ENCODE assay signal across 1 cellular context in the genomic region with DNA sequence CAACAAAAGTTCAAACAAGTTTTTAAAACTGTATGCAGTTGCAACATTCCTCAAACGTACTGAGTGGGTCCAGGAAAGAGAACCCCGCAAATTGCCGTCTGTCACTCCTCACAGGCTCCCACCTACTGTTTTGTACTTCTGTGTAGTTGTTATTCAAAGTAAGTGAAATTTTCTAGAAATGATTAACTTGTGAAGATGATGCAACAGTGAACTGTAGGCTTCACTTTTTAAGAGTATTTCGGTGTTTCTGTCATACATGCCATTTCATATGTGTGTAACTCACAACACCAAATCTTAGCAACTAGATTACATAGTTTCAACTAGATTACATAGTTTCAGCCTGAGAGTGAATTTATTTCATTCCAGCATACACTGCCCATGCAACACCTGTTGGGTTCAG.
TF ChIP-seq lines count a peak whose summit lies in the region.

No MANE protein-coding gene starts in this region.

TF ChIP-seq in HepG2, 621 proteins besides CTCF, POLR2A, EP300 and RAD21 (continued from another document and continues in another):
- TF ChIP-seq, protein P1, sequence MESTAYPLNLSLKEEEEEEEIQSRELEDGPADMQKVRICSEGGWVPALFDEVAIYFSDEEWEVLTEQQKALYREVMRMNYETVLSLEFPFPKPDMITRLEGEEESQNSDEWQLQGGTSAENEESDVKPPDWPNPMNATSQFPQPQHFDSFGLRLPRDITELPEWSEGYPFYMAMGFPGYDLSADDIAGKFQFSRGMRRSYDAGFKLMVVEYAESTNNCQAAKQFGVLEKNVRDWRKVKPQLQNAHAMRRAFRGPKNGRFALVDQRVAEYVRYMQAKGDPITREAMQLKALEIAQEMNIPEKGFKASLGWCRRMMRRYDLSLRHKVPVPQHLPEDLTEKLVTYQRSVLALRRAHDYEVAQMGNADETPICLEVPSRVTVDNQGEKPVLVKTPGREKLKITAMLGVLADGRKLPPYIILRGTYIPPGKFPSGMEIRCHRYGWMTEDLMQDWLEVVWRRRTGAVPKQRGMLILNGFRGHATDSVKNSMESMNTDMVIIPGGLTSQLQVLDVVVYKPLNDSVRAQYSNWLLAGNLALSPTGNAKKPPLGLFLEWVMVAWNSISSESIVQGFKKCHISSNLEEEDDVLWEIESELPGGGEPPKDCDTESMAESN (CRISPR knock-in tag; conservative IDR thresholded peaks at IDR 0.05), result no peak
- TF ChIP-seq ZSCAN31 (CRISPR knock-in tag; IDR thresholded peaks at IDR 0.05; ENCODE audit: low read depth), result no peak
- TF ChIP-seq, protein P2, sequence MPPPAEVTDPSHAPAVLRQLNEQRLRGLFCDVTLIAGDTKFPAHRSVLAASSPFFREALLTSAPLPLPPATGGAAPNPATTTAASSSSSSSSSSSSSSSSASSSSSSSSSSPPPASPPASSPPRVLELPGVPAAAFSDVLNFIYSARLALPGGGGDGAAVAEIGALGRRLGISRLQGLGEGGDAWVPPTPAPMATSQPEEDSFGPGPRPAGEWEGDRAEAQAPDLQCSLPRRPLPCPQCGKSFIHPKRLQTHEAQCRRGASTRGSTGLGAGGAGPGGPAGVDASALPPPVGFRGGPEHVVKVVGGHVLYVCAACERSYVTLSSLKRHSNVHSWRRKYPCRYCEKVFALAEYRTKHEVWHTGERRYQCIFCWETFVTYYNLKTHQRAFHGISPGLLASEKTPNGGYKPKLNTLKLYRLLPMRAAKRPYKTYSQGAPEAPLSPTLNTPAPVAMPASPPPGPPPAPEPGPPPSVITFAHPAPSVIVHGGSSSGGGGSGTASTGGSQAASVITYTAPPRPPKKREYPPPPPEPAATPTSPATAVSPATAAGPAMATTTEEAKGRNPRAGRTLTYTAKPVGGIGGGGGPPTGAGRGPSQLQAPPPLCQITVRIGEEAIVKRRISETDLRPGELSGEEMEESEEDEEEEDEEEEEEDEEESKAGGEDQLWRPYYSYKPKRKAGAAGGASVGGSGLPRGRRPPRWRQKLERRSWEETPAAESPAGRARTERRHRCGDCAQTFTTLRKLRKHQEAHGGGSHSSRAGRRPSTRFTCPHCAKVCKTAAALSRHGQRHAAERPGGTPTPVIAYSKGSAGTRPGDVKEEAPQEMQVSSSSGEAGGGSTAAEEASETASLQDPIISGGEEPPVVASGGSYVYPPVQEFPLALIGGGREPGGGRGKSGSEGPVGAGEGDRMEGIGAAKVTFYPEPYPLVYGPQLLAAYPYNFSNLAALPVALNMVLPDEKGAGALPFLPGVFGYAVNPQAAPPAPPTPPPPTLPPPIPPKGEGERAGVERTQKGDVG (CRISPR knock-in tag; IDR thresholded peaks at IDR 0.05; ENCODE audit: borderline replicate concordance), result no peak
- no peak for TF ChIP-seq ZNF17 (CRISPR knock-in tag; IDR thresholded peaks at IDR 0.05)
- TF ChIP-seq SOX5 (CRISPR knock-in tag; IDR thresholded peaks at IDR 0.05; ENCODE audit: borderline replicate concordance), result 0 out of 2 replicates have a peak, but pooled peaks have one; percentile 33
- no peak for TF ChIP-seq HDAC6 (IDR thresholded peaks at IDR 0.05; ENCODE audit: low read depth, low read length)
- no peak for TF ChIP-seq GABPB1 (CRISPR knock-in tag; IDR thresholded peaks at IDR 0.05)
- TF ChIP-seq ZNF430 (CRISPR knock-in tag; IDR thresholded peaks at IDR 0.05), result no peak
- no peak for TF ChIP-seq ATF1 (CRISPR knock-in tag; IDR thresholded peaks at IDR 0.05)
- no peak for TF ChIP-seq RBM22 (optimal IDR thresholded peaks at IDR 0.05; ENCODE audit: low read length)
- TF ChIP-seq, protein P3, sequence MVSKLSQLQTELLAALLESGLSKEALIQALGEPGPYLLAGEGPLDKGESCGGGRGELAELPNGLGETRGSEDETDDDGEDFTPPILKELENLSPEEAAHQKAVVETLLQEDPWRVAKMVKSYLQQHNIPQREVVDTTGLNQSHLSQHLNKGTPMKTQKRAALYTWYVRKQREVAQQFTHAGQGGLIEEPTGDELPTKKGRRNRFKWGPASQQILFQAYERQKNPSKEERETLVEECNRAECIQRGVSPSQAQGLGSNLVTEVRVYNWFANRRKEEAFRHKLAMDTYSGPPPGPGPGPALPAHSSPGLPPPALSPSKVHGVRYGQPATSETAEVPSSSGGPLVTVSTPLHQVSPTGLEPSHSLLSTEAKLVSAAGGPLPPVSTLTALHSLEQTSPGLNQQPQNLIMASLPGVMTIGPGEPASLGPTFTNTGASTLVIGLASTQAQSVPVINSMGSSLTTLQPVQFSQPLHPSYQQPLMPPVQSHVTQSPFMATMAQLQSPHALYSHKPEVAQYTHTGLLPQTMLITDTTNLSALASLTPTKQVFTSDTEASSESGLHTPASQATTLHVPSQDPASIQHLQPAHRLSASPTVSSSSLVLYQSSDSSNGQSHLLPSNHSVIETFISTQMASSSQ (IDR thresholded peaks at IDR 0.05; ENCODE audit: low read depth), result peak; percentile 68
- TF ChIP-seq, protein P3 (CRISPR knock-in tag; IDR thresholded peaks at IDR 0.05; ENCODE audit: borderline replicate concordance), result no peak; the same call in 1 of the 2 replicates
- no peak for TF ChIP-seq SOX13 (IDR thresholded peaks at IDR 0.05)
- peak in 1 of 2 experiments; percentile 48; a peak in 1 of 4 replicates for TF ChIP-seq SOX13 (CRISPR knock-in tag; conservative IDR thresholded peaks at IDR 0.05 in 1 of 2, IDR thresholded peaks at IDR 0.05 in 1 of 2)
- TF ChIP-seq SATB2 (CRISPR knock-in tag; IDR thresholded peaks at IDR 0.05), result no peak
- no peak for TF ChIP-seq ZFYVE20 (CRISPR knock-in tag; IDR thresholded peaks at IDR 0.05; ENCODE audit: borderline replicate concordance, low read depth)
- TF ChIP-seq ZNF891 (CRISPR knock-in tag; IDR thresholded peaks at IDR 0.05), result no peak
- TF ChIP-seq RARG (CRISPR knock-in tag; IDR thresholded peaks at IDR 0.05; ENCODE audit: low read depth), result no peak
- TF ChIP-seq, protein P4, sequence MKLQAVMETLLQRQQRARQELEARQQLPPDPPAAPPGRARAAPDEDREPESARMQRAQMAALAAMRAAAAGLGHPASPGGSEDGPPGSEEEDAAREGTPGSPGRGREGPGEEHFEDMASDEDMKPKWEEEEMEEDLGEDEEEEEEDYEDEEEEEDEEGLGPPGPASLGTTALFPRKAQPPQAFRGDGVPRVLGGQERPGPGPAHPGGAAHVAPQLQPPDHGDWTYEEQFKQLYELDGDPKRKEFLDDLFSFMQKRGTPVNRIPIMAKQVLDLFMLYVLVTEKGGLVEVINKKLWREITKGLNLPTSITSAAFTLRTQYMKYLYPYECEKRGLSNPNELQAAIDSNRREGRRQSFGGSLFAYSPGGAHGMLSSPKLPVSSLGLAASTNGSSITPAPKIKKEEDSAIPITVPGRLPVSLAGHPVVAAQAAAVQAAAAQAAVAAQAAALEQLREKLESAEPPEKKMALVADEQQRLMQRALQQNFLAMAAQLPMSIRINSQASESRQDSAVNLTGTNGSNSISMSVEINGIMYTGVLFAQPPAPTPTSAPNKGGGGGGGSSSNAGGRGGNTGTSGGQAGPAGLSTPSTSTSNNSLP (IDR thresholded peaks at IDR 0.05; ENCODE audit: low read depth, low read length), result no peak
- no peak for TF ChIP-seq ZNF747 (CRISPR knock-in tag; IDR thresholded peaks at IDR 0.05; ENCODE audit: borderline replicate concordance)
- TF ChIP-seq, protein P5, sequence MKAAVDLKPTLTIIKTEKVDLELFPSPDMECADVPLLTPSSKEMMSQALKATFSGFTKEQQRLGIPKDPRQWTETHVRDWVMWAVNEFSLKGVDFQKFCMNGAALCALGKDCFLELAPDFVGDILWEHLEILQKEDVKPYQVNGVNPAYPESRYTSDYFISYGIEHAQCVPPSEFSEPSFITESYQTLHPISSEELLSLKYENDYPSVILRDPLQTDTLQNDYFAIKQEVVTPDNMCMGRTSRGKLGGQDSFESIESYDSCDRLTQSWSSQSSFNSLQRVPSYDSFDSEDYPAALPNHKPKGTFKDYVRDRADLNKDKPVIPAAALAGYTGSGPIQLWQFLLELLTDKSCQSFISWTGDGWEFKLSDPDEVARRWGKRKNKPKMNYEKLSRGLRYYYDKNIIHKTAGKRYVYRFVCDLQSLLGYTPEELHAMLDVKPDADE (CRISPR knock-in tag; IDR thresholded peaks at IDR 0.05), result no peak
- no peak for TF ChIP-seq MED8 (CRISPR knock-in tag; IDR thresholded peaks at IDR 0.05; ENCODE audit: insufficient replicate concordance)
- TF ChIP-seq ZNF343 (CRISPR knock-in tag; IDR thresholded peaks at IDR 0.05), result no peak
- TF ChIP-seq, protein P6, sequence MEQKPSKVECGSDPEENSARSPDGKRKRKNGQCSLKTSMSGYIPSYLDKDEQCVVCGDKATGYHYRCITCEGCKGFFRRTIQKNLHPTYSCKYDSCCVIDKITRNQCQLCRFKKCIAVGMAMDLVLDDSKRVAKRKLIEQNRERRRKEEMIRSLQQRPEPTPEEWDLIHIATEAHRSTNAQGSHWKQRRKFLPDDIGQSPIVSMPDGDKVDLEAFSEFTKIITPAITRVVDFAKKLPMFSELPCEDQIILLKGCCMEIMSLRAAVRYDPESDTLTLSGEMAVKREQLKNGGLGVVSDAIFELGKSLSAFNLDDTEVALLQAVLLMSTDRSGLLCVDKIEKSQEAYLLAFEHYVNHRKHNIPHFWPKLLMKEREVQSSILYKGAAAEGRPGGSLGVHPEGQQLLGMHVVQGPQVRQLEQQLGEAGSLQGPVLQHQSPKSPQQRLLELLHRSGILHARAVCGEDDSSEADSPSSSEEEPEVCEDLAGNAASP (CRISPR knock-in tag; IDR thresholded peaks at IDR 0.05; ENCODE audit: borderline replicate concordance), result no peak
- TF ChIP-seq ELF1 (CRISPR knock-in tag; IDR thresholded peaks at IDR 0.05), result no peak
- TF ChIP-seq HDAC1 (CRISPR knock-in tag; IDR thresholded peaks at IDR 0.05), result no peak
- no peak for TF ChIP-seq ZSCAN25 (CRISPR knock-in tag; IDR thresholded peaks at IDR 0.05)
- no peak for TF ChIP-seq CBX5 (CRISPR knock-in tag; IDR thresholded peaks at IDR 0.05; ENCODE audit: borderline replicate concordance)
- TF ChIP-seq NAIF1 (CRISPR knock-in tag; IDR thresholded peaks at IDR 0.05; ENCODE audit: borderline replicate concordance), result no peak
- no peak for TF ChIP-seq SMAD9 (CRISPR knock-in tag; IDR thresholded peaks at IDR 0.05)
- TF ChIP-seq RBM39 (IDR thresholded peaks at IDR 0.05; ENCODE audit: low read depth, low read length, poor library complexity, severe bottlenecking), result no peak
- TF ChIP-seq AGO2 (optimal IDR thresholded peaks at IDR 0.05; ENCODE audit: low read depth, low read length), result no peak
- TF ChIP-seq, protein P7, sequence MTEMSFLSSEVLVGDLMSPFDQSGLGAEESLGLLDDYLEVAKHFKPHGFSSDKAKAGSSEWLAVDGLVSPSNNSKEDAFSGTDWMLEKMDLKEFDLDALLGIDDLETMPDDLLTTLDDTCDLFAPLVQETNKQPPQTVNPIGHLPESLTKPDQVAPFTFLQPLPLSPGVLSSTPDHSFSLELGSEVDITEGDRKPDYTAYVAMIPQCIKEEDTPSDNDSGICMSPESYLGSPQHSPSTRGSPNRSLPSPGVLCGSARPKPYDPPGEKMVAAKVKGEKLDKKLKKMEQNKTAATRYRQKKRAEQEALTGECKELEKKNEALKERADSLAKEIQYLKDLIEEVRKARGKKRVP (CRISPR knock-in tag; IDR thresholded peaks at IDR 0.05), result peak; percentile 71 to 77; a peak in 3 of 4 replicates
- TF ChIP-seq, protein P8, sequence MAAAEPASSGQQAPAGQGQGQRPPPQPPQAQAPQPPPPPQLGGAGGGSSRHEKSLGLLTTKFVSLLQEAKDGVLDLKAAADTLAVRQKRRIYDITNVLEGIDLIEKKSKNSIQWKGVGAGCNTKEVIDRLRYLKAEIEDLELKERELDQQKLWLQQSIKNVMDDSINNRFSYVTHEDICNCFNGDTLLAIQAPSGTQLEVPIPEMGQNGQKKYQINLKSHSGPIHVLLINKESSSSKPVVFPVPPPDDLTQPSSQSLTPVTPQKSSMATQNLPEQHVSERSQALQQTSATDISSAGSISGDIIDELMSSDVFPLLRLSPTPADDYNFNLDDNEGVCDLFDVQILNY (CRISPR knock-in tag; conservative IDR thresholded peaks at IDR 0.05), result no peak
- TF ChIP-seq RFX1 (IDR thresholded peaks at IDR 0.05), result no peak
- TF ChIP-seq, protein P9, sequence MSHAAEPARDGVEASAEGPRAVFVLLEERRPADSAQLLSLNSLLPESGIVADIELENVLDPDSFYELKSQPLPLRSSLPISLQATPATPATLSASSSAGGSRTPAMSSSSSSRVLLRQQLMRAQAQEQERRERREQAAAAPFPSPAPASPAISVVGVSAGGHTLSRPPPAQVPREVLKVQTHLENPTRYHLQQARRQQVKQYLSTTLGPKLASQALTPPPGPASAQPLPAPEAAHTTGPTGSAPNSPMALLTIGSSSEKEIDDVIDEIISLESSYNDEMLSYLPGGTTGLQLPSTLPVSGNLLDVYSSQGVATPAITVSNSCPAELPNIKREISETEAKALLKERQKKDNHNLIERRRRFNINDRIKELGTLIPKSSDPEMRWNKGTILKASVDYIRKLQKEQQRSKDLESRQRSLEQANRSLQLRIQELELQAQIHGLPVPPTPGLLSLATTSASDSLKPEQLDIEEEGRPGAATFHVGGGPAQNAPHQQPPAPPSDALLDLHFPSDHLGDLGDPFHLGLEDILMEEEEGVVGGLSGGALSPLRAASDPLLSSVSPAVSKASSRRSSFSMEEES (CRISPR knock-in tag; IDR thresholded peaks at IDR 0.05), result no peak
- no peak for TF ChIP-seq PHF20 (CRISPR knock-in tag; IDR thresholded peaks at IDR 0.05)
- TF ChIP-seq, protein P10, sequence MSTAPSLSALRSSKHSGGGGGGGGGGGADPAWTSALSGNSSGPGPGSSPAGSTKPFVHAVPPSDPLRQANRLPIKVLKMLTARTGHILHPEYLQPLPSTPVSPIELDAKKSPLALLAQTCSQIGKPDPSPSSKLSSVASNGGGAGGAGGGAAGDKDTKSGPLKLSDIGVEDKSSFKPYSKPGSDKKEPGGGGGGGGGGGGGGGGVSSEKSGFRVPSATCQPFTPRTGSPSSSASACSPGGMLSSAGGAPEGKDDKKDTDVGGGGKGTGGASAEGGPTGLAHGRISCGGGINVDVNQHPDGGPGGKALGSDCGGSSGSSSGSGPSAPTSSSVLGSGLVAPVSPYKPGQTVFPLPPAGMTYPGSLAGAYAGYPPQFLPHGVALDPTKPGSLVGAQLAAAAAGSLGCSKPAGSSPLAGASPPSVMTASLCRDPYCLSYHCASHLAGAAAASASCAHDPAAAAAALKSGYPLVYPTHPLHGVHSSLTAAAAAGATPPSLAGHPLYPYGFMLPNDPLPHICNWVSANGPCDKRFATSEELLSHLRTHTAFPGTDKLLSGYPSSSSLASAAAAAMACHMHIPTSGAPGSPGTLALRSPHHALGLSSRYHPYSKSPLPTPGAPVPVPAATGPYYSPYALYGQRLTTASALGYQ (CRISPR knock-in tag; IDR thresholded peaks at IDR 0.05), result no peak
